Comparison of ENCODE assay signal across 22 cellular contexts in genomic region chr13:91739751-91740150, GRCh38.
"Had no signal": no experiment of that assay in that cellular context is flagged by ENCODE, and none has a peak within 500 bp of the region (broad histone marks: within the 10 kb centered on the region; RNA-seq: fewer than 3 reads in every experiment).

No MANE protein-coding gene starts in this region.

- FAIRE-seq: colon, kidney had no signal

- H3K4me3 ChIP-seq: adrenal gland, ascending aorta, gastroesophageal sphincter, heart left ventricle, lower lobe of right lung, sigmoid colon, smooth muscle cell, stomach, suprapubic skin, tibial nerve had no signal

- H3K27ac ChIP-seq: adrenal gland, ascending aorta, gastroesophageal sphincter, heart left ventricle, lower lobe of right lung, sigmoid colon, stomach, suprapubic skin, tibial nerve had no signal

- H3K4me1 ChIP-seq: adrenal gland, ascending aorta, gastroesophageal sphincter, heart left ventricle, lower lobe of right lung, sigmoid colon, stomach, suprapubic skin, tibial nerve had no signal

- DNase-seq: activated CD4-positive, alpha-beta T cell treated with anti-CD3 and anti-CD28 coated beads, Interleukin-2, amount 10 ng/mL, durations not matched to agents 7 days and 5 days; activated CD4-positive, CD25-positive, alpha-beta regulatory T cell treated with anti-CD3 and anti-CD28 coated beads, Interleukin-2, amount 50 U/mL, for 72 hours; activated CD8-positive, alpha-beta memory T cell treated with anti-CD3 and anti-CD28 coated beads, Interleukin-2, amount 10 ng/mL, durations not matched to agents 7 days and 5 days; activated CD8-positive, alpha-beta T cell treated with anti-CD3 and anti-CD28 coated beads for 36 hours; activated T-cell treated with anti-CD3 and anti-CD28 coated beads for 4 hours; adrenal gland; central memory CD4-positive, alpha-beta T cell; heart left ventricle; kidney; lower lobe of right lung; naive thymus-derived CD4-positive, alpha-beta T cell; posterior cingulate gyrus; sigmoid colon; stimulated activated CD4-positive, alpha-beta T cell treated with anti-CD3 and anti-CD28 coated beads, Interleukin-15, amount 100 ng/mL, for 24 hours; stomach; T1000 had no signal

- H3K9me3 ChIP-seq: adrenal gland, ascending aorta, lower lobe of right lung, sigmoid colon, suprapubic skin, tibial nerve had no signal

- H3K36me3 ChIP-seq: adrenal gland, ascending aorta, gastroesophageal sphincter, heart left ventricle, lower lobe of right lung, sigmoid colon, stomach, suprapubic skin, tibial nerve had no signal

- H3K4me2 ChIP-seq: smooth muscle cell had no signal

- H3K27me3 ChIP-seq: adrenal gland, ascending aorta, gastroesophageal sphincter, heart left ventricle, sigmoid colon, stomach, suprapubic skin, tibial nerve had no signal
